27 cellular contexts compared by ENCODE assay signal in the genomic region with DNA sequence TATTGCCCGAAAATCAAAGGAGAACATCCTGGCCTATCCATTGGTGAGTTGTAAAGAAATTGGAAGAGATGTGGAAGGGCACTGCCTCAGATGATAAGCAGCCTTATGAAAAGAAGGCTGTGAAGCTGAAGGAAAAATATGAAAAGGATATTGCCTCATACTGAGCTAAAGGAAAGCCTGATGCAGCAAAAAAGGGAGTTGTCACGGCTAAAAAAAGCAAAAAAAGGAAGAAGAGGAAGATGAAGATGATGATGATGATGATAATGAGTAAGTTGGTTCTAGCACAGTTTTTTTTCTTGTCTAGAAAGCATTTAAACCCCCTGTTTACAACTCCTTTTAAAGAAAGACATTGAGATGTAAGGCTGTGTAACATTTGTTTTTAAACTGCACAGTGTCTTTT.
"Had no signal": no experiment of that assay in that cellular context is flagged by ENCODE, and none has a peak within 500 bp of the region (broad histone marks: within the 10 kb centered on the region; RNA-seq: fewer than 3 reads in every experiment).

No MANE protein-coding gene starts in this region.

- H3K4me3 Mint-ChIP-seq: activated naive CD8-positive, alpha-beta T cell treated with anti-CD3 and anti-CD28 coated beads for 36 hours; activated T-cell treated with anti-CD3 and anti-CD28 coated beads, Interleukin-2, amount 50 U/mL, for 24 hours; endodermal cell; mesothelial cell of epicardium; naive thymus-derived CD8-positive, alpha-beta T cell; neural progenitor cell; stimulated activated naive B cell treated with anti-CD40 and anti-IgM and Interleukin-4, amounts not matched to agents 10 μg/mL and 1 μg/mL and 100 μg/mL, for 72 hours; WTC11 had no signal

- H3K36me3 ChIP-seq: esophagus squamous epithelium, gastrocnemius medialis, left lung, neural progenitor cell, sigmoid colon, uterus had no signal

- H3K4me1 ChIP-seq: gastrocnemius medialis, sigmoid colon, testis, uterus had no signal

- H3K27ac Mint-ChIP-seq: activated naive CD8-positive, alpha-beta T cell treated with anti-CD3 and anti-CD28 coated beads for 36 hours; activated T-cell treated with anti-CD3 and anti-CD28 coated beads, Interleukin-2, amount 50 U/mL, for 24 hours; activated T-helper 2 cell treated with anti-CD3 and anti-CD28 coated beads, Interferon-gamma antibody, Interleukin-2, Interleukin-4, amounts not matched to agents 10 μg/mL and 5 μg/mL and 100 μg/mL, durations not matched to agents 14 hours and 24 hours and 36 hours; endodermal cell; mesothelial cell of epicardium; neural progenitor cell; stimulated activated naive B cell treated with anti-CD40 and anti-IgM and Interleukin-4, amounts not matched to agents 10 μg/mL and 1 μg/mL and 100 μg/mL, for 72 hours; WTC11 had no signal

- DNase-seq: activated CD4-positive, alpha-beta T cell treated with anti-CD3 and anti-CD28 coated beads, Interleukin-2, amount 50 U/mL, for 4 hours; activated CD8-positive, alpha-beta memory T cell treated with anti-CD3 and anti-CD28 coated beads for 24 hours; activated CD8-positive, alpha-beta memory T cell treated with anti-CD3 and anti-CD28 coated beads, Interleukin-2, amount 50 U/mL, for 4 hours; activated naive CD4-positive, alpha-beta T cell treated with Interleukin-2 at 50 U/mL for 16 hours; activated naive CD8-positive, alpha-beta T cell treated with anti-CD3 and anti-CD28 coated beads for 36 hours; activated T-cell treated with anti-CD3 and anti-CD28 coated beads, Interleukin-2, amount 50 U/mL, for 24 hours; cerebellar nuclear complex; endodermal cell; esophagus squamous epithelium; gastrocnemius medialis; hippocampal formation; kidney glomerular epithelial cell; left lung; naive thymus-derived CD8-positive, alpha-beta T cell; sigmoid colon; stimulated activated CD4-positive, alpha-beta T cell treated with anti-CD3 and anti-CD28 coated beads, Interleukin-15, amount 100 ng/mL, for 24 hours; stimulated activated CD8-positive, alpha-beta memory T cell treated with anti-CD3 and anti-CD28 coated beads, Interleukin-4, amount 100 ng/mL, for 48 hours; stimulated activated naive B cell treated with anti-CD40 and anti-IgM and Interleukin-4, amounts not matched to agents 10 μg/mL and 1 μg/mL and 100 μg/mL, for 72 hours; testis; trophoblast cell; uterus had no signal

- H3K4me1 Mint-ChIP-seq: mesothelial cell of epicardium, WTC11 had no signal

- H3K36me3 Mint-ChIP-seq: naive thymus-derived CD8-positive, alpha-beta T cell; stimulated activated naive B cell treated with anti-CD40 and anti-IgM and Interleukin-4, amounts not matched to agents 10 μg/mL and 1 μg/mL and 100 μg/mL, for 72 hours; WTC11 had no signal

- ATAC-seq: gastrocnemius medialis; left lung; naive thymus-derived CD8-positive, alpha-beta T cell; stimulated activated naive B cell treated with anti-CD40 and anti-IgM and Interleukin-4, amounts not matched to agents 10 μg/mL and 1 μg/mL and 100 μg/mL, for 72 hours; WTC11 had no signal

- H3K9me3 Mint-ChIP-seq: activated naive CD8-positive, alpha-beta T cell treated with anti-CD3 and anti-CD28 coated beads for 36 hours; activated T-cell treated with anti-CD3 and anti-CD28 coated beads, Interleukin-2, amount 50 U/mL, for 24 hours; activated T-helper 2 cell treated with anti-CD3 and anti-CD28 coated beads, Interferon-gamma antibody, Interleukin-2, Interleukin-4, amounts not matched to agents 10 μg/mL and 5 μg/mL and 100 μg/mL, durations not matched to agents 14 hours and 24 hours and 36 hours; endodermal cell; naive thymus-derived CD8-positive, alpha-beta T cell; stimulated activated naive B cell treated with anti-CD40 and anti-IgM and Interleukin-4, amounts not matched to agents 10 μg/mL and 1 μg/mL and 100 μg/mL, for 72 hours had no signal

- H3K4me3 ChIP-seq: coronary artery, esophagus squamous epithelium, gastrocnemius medialis, left lung, neural progenitor cell, sigmoid colon, smooth muscle cell, testis, uterus had no signal

- H3K9me3 ChIP-seq: esophagus squamous epithelium, gastrocnemius medialis, left lung, sigmoid colon, testis, uterus had no signal

- H3K27ac ChIP-seq: coronary artery, esophagus squamous epithelium, gastrocnemius medialis, left lung, neural progenitor cell, sigmoid colon, testis had no signal

- H3K27me3 Mint-ChIP-seq: activated naive CD8-positive, alpha-beta T cell treated with anti-CD3 and anti-CD28 coated beads for 36 hours; activated T-cell treated with anti-CD3 and anti-CD28 coated beads, Interleukin-2, amount 50 U/mL, for 24 hours had no signal

- H3K27me3 ChIP-seq: gastrocnemius medialis, left lung, neural progenitor cell, sigmoid colon, testis, uterus had no signal
